In the genomic region with DNA sequence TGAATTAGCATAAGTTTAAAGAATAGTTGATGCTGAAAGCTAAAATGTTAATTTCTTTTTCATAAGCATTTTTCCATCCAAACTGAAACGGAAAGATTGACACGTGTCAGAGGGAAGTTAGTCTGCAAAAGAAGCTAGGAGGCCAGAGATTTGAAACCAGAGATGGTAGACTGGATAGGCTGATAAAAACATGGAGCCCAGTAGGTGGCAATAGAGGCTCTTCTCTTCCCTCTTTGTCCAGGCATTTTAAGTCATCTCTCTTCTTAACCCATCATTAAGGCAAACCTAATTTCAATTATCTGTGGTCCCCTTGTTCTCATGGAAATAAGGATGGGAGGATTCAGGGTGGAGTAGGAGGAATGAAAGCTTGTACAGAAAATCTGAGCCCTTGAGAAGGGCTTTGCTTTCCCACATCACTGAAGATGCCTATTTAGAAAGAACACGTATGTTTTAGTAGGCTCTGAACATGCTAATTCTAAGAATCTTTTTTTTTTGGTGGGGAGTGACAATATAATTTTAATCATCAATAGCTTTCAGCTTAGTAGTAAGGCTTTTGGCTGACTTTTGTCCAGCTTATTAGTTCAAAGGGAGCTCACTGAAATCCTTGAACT, we compare ENCODE assay signal across 8 cellular contexts.
DNase-seq lines count a peak whose midpoint lies in the region; ATAC-seq and TF ChIP-seq lines count a peak whose summit lies in the region.

No MANE protein-coding gene starts in this region.

- ATAC-seq in GM23338 (peak; percentile 80), body of pancreas (peak; percentile 47), left colon (peak; percentile 82), HG03354 (IDR thresholded peaks at IDR 0.05; ENCODE audit: poor library complexity, severe bottlenecking, unreplicated experiment) (no peak)

- DNase-seq in AG04450 (ENCODE audit: low read depth, low spot score) (peak; percentile 32), GM23338 (ENCODE audit: low spot score) (peak; percentile 82), NCI-H446 (lab: John Stamatoyannopoulos, UW) (peak; percentile 52 to 77), body of pancreas (peak in 1 of 4 donors; percentile 11), left colon (no peak)
- no peak for DNase-seq in activated T-cell treated with anti-CD3 and anti-CD28 coated beads, Interleukin-2, amount 50 U/mL, for 24 hours
- no peak for DNase-seq in activated CD4-positive, alpha-beta T cell treated with anti-CD3 and anti-CD28 coated beads, Interleukin-2, amount 50 U/mL, for 48 hours

- no peaks in the 10 kb centered on the region; the same call in 2 of the 3 replicates for H3K4me1 Mint-ChIP-seq in GM23338
- H3K4me1 Mint-ChIP-seq in activated T-cell treated with anti-CD3 and anti-CD28 coated beads, Interleukin-2, amount 50 U/mL, for 24 hours (ENCODE audit: low read depth): no peaks in the 10 kb centered on the region

- H3K36me3 Mint-ChIP-seq in GM23338 (ENCODE audit: low read depth): no peaks in the 10 kb centered on the region
- no peaks in the 10 kb centered on the region for H3K36me3 Mint-ChIP-seq in activated T-cell treated with anti-CD3 and anti-CD28 coated beads, Interleukin-2, amount 50 U/mL, for 24 hours (ENCODE audit: low read depth)

- no peaks in the 10 kb centered on the region for H3F3A ChIP-seq in GM23338 (replicated peaks; ENCODE audit: low read depth)

- H3K36me3 ChIP-seq in GM23338 (ENCODE audit: insufficient read depth) (no peaks in the 10 kb centered on the region), body of pancreas (replicated peaks in 1 of 2; ENCODE audit: insufficient read depth in 1 of 2, low read depth in 2 of 2) (no peaks in the 10 kb centered on the region)

- H3K79me2 ChIP-seq in GM23338 (replicated peaks; ENCODE audit: insufficient read depth): no peaks in the 10 kb centered on the region

- TF ChIP-seq CTCF in AG04450 (IDR thresholded peaks at IDR 0.05; ENCODE audit: low read depth, low read length) (peak; percentile 88), GM23338 (conservative IDR thresholded peaks at IDR 0.05; ENCODE audit: low read depth in 2 of 2) (peak; percentile 78 to 82), body of pancreas (IDR thresholded peaks at IDR 0.05) (peak in 6 of 7 experiments; percentile 18 to 46 (median 36))

- H2AFZ ChIP-seq in GM23338: no peak overlapping the region

- H3K27me3 ChIP-seq in AG04450 (ENCODE audit: control insufficient read depth, insufficient read depth, low read length) (peaks cover 3% of the 10 kb centered on the region), GM23338 (ENCODE audit: insufficient read depth) (no peaks in the 10 kb centered on the region), body of pancreas (no peaks in the 10 kb centered on the region)

- 21 to 27% methylated on average over 3 of the region's 3 CpGs for WGBS in body of pancreas, 2 donors

- TF ChIP-seq POLR2A in body of pancreas (IDR thresholded peaks at IDR 0.05): no peak

- H3K27ac ChIP-seq in AG04450 (ENCODE audit: low read depth, low read length) (no peak overlapping the region), GM23338 (ENCODE audit: low read depth) (no peak overlapping the region), body of pancreas (no peak overlapping the region)

- intact Hi-C loops in body of pancreas (cut with DNase I): no loop called here
- intact Hi-C loops in left colon (cut with DNase I, micrococcal nuclease): loop anchor here (2.0 to 10.0 kb wide), 2 partner anchors 219 kb away; no protein-coding TSS in a partner anchor

- no peak overlapping the region for H3K27ac Mint-ChIP-seq in GM23338
- H3K27ac Mint-ChIP-seq in activated T-cell treated with anti-CD3 and anti-CD28 coated beads, Interleukin-2, amount 50 U/mL, for 24 hours: no peak overlapping the region

- H3K4me1 ChIP-seq in GM23338 (ENCODE audit: insufficient read depth) (no peaks in the 10 kb centered on the region), body of pancreas (no peaks in the 10 kb centered on the region)

- POLR2A ChIA-PET in AG04450 (lab: Yijun Ruan, JAX): no interaction called here

- no peak overlapping the region for H3K4me2 ChIP-seq in GM23338

- CTCF ChIA-PET in AG04450 (lab: Charles Lee): interaction anchor here (0.5 to 9.2 kb wide), 84 partner anchors 8 to 598 kb away, joined by 3 to 120 read pairs (median 4); no protein-coding TSS in a partner anchor

- H3K9me2 ChIP-seq in GM23338 (ENCODE audit: insufficient read depth): no peaks in the 10 kb centered on the region

- H3K9me3 Mint-ChIP-seq in GM23338: no peaks in the 10 kb centered on the region
- no peaks in the 10 kb centered on the region for H3K9me3 Mint-ChIP-seq in activated T-cell treated with anti-CD3 and anti-CD28 coated beads, Interleukin-2, amount 50 U/mL, for 24 hours

- no peak overlapping the region for H3K4me3 Mint-ChIP-seq in GM23338
- no peak overlapping the region for H3K4me3 Mint-ChIP-seq in activated T-cell treated with anti-CD3 and anti-CD28 coated beads, Interleukin-2, amount 50 U/mL, for 24 hours

- H3K4me3 ChIP-seq in AG04450 (ENCODE audit: low read depth, low read length) (no peak overlapping the region), GM23338 (no peak overlapping the region), body of pancreas (no peak overlapping the region)

- H4K20me1 ChIP-seq in GM23338 (replicated peaks; ENCODE audit: insufficient read depth): no peaks in the 10 kb centered on the region

- H3K9me3 ChIP-seq in AG04450 (ENCODE audit: control insufficient read depth, insufficient read depth, low read length) (no peaks in the 10 kb centered on the region), body of pancreas (no peaks in the 10 kb centered on the region)

- peaks cover 2% of the 10 kb centered on the region for H3K27me3 Mint-ChIP-seq in GM23338 (ENCODE audit: insufficient read depth, low read depth, poor library complexity)
- H3K27me3 Mint-ChIP-seq in activated T-cell treated with anti-CD3 and anti-CD28 coated beads, Interleukin-2, amount 50 U/mL, for 24 hours: peaks cover 24% of the 10 kb centered on the region

TF ChIP-seq in GM23338, 12 proteins besides CTCF, POLR2A, EP300 and RAD21 (continues in another document):
- TF ChIP-seq EZH2phosphoT487 (IDR thresholded peaks at IDR 0.05; ENCODE audit: unreplicated experiment) (no peak), EZH2 (IDR thresholded peaks at IDR 0.05; ENCODE audit: low read depth, unreplicated experiment) (no peak), REST (IDR thresholded peaks at IDR 0.05; ENCODE audit: unreplicated experiment) (no peak), ZNF331 (CRISPR knock-in tag; IDR thresholded peaks at IDR 0.05; ENCODE audit: low read depth) (no peak), NANOG (IDR thresholded peaks at IDR 0.05; ENCODE audit: borderline replicate concordance) (no peak)
- TF ChIP-seq, protein P1, sequence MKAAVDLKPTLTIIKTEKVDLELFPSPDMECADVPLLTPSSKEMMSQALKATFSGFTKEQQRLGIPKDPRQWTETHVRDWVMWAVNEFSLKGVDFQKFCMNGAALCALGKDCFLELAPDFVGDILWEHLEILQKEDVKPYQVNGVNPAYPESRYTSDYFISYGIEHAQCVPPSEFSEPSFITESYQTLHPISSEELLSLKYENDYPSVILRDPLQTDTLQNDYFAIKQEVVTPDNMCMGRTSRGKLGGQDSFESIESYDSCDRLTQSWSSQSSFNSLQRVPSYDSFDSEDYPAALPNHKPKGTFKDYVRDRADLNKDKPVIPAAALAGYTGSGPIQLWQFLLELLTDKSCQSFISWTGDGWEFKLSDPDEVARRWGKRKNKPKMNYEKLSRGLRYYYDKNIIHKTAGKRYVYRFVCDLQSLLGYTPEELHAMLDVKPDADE (IDR thresholded peaks at IDR 0.05): no peak

Comparison
In these comparisons a context has a peak if more than half of its experiments do, and no peak if none do; other contexts are left out.
1. DNase-seq: peak in AG04450 (single experiment), GM23338 (single experiment) and NCI-H446 (2 of 2); none in left colon (0 of 2), activated T-cell treated with anti-CD3 and anti-CD28 coated beads, Interleukin-2, amount 50 U/mL, for 24 hours (single experiment) and activated CD4-positive, alpha-beta T cell treated with anti-CD3 and anti-CD28 coated beads, Interleukin-2, amount 50 U/mL, for 48 hours (0 of 2).
2. CTCF ChIP-seq: peak in every context shown above with its lines; median percentile 88 in AG04450; 80 in GM23338; 36 in body of pancreas.